Comparison of ENCODE assay signal across 32 cellular contexts in the genomic region with DNA sequence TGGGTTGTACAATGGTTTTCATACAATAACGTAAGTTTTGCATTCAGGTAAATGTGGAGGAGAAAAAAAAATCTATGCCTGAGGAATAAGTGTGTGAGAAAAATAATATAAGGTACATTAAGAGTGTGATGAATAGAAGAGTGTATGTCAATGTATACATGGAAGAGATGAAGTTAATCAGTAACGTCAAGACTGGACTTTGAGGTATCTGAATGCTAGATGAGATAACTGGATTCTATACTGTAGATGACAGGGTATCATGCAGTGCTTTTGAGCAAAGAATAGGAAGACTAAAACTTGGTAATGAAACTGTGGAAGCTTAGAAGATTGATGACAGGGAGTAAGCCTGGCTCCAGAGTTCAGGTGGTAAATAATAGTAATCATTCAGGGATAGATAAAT.
DNase-seq lines count a peak whose midpoint lies in the region; ATAC-seq, FAIRE-seq and TF ChIP-seq lines count a peak whose summit lies in the region.
"Had no signal": no experiment of that assay in that cellular context is flagged by ENCODE, and none has a peak within 500 bp of the region (broad histone marks: within the 10 kb centered on the region; RNA-seq: fewer than 3 reads in every experiment).

No MANE protein-coding gene starts in this region.

- in situ Hi-C loops in HepG2 (cut with HindIII; ENCODE audit: extremely low pct_ligation_motif_present, low pct_unique_long_range_greater_than_20kb) = no loop called here

- H3K4me1 ChIP-seq in HepG2 (ENCODE audit: insufficient read depth, low read length) = peaks cover 48% of the 10 kb centered on the region
- no peaks in the 10 kb centered on the region for H3K4me1 ChIP-seq in right lobe of liver
- no peaks in the 10 kb centered on the region for H3K4me1 ChIP-seq in small intestine (ENCODE audit: control insufficient read depth in 2 of 2, insufficient read depth in 1 of 2, low read depth in 1 of 2, low read length in 1 of 2)
- H3K4me1 ChIP-seq in MM.1S (ENCODE audit: low read length) = no peaks in the 10 kb centered on the region
- H3K4me1 ChIP-seq: A549; BE2C; BLaER1; BLaER1 treated with 17β-estradiol and CSF1 and Interleukin-3, amounts not matched to agents 10 nM and 100 nM had no signal

- H2AFZ ChIP-seq in HepG2 (ENCODE audit: low read length) (no peak overlapping the region), MM.1S (ENCODE audit: low read length) (no peak overlapping the region)

- H3K79me2 ChIP-seq in HepG2 (ENCODE audit: insufficient read depth, low read length) (no peaks in the 10 kb centered on the region), MM.1S (ENCODE audit: low read length) (no peaks in the 10 kb centered on the region)

- DNase-seq in DMS53 (lab: John Stamatoyannopoulos, UW) (peak; percentile 13), DMS53 treated with DMSO at 0.1 percent for 48 hours (lab: John Stamatoyannopoulos, UW; ENCODE audit: unreplicated experiment) (no peak), HepG2 (ENCODE audit: low spot score) (peak; percentile 57), right lobe of liver (no peak), small intestine (peak; percentile 48), MM.1S (no peak)
- DNase-seq: 8988T; ACHN; AML-193; BE2C; C1 segment of cervical spinal cord; Caco-2; Calu3; CD4-positive, alpha-beta memory T cell; CD4-positive, alpha-beta T cell; CD4-positive, CD25-positive, alpha-beta regulatory T cell; CD8-positive, alpha-beta memory T cell; CD8-positive, alpha-beta T cell; COR-L47; DMS 273 treated with DMSO at 0.1 percent for 48 hours; DMS153; DMS79; DMS79 treated with DMSO at 0.1 percent for 48 hours; DND-41; EL had no signal

- CTCF ChIA-PET in HepG2 (lab: Yijun Ruan, JAX; ENCODE audit: low intra/inter-chr PET ratio, low total read pairs) = no interaction called here

- FAIRE-seq in HepG2 (lab: Jason Lieb, UNC) (no peak), small intestine (lab: Jason Lieb, UNC) (no peak)
- FAIRE-seq: A204.1, A549, D721Med had no signal

- TF ChIP-seq POLR2A in HepG2 (IDR thresholded peaks at IDR 0.05; ENCODE audit: insufficient read depth in 1 of 2, low read depth in 2 of 2, low read length in 2 of 2) = no peak
- no peak for TF ChIP-seq POLR2A in right lobe of liver (IDR thresholded peaks at IDR 0.05)

- H3K4me3 ChIP-seq in HepG2 (replicated peaks in 1 of 3; ENCODE audit: insufficient read depth in 1 of 3, low read depth in 2 of 3, low read length in 3 of 3) (no peak overlapping the region; a peak in 1 of 6 replicates), right lobe of liver (no peak overlapping the region), small intestine (ENCODE audit: low read depth in 1 of 2, low read length in 2 of 2) (no peak overlapping the region), MM.1S (ENCODE audit: low read length) (no peak overlapping the region)
- H3K4me3 ChIP-seq: A549; BLaER1; BLaER1 treated with 17β-estradiol and CSF1 and Interleukin-3, amounts not matched to agents 10 nM and 100 nM had no signal

- POLR2A ChIA-PET in HepG2 (lab: Yijun Ruan, JAX) = no interaction called here

- no peak overlapping the region for H3K9ac ChIP-seq in HepG2 (ENCODE audit: insufficient read depth, low read depth, low read length)
- no peak overlapping the region for H3K9ac ChIP-seq in MM.1S (ENCODE audit: low read length)
- H3K9ac ChIP-seq: BLaER1; BLaER1 treated with 17β-estradiol and CSF1 and Interleukin-3, amounts not matched to agents 10 nM and 100 nM had no signal

- 17% methylated on average over 2 of the region's 2 CpGs for WGBS in HepG2 (ENCODE audit: low lambda C conversion rate)
- WGBS in right lobe of liver (ENCODE audit: insufficient coverage, low coverage, low lambda C conversion rate, missing lambda C conversion rate) = 74% methylated on average over 2 of the region's 2 CpGs
- WGBS in small intestine, 3 donors = 42 to 74% (median 56%) methylated on average over 2 of the region's 2 CpGs

- TF ChIP-seq CTCF in HepG2 (CRISPR knock-in tag; IDR thresholded peaks at IDR 0.05) (no peak), right lobe of liver (IDR thresholded peaks at IDR 0.05) (no peak), MM.1S (IDR thresholded peaks at IDR 0.05; ENCODE audit: low read length) (no peak)

- H3K27me3 ChIP-seq in HepG2 (ENCODE audit: control insufficient read depth in 1 of 2, insufficient read depth in 2 of 2, low read length in 2 of 2) (no peaks in the 10 kb centered on the region), right lobe of liver (no peaks in the 10 kb centered on the region), small intestine (ENCODE audit: control insufficient read depth in 2 of 2, insufficient read depth in 2 of 2, low read length in 2 of 2) (no peaks in the 10 kb centered on the region), MM.1S (replicated peaks; ENCODE audit: insufficient read depth, low read length) (no peaks in the 10 kb centered on the region)
- H3K27me3 ChIP-seq: BE2C; BLaER1; BLaER1 treated with 17β-estradiol and CSF1 and Interleukin-3, amounts not matched to agents 10 nM and 100 nM had no signal

- H4K20me1 ChIP-seq in HepG2 (ENCODE audit: insufficient read depth, low read length) (no peaks in the 10 kb centered on the region), MM.1S (ENCODE audit: insufficient read depth, low read length) (no peaks in the 10 kb centered on the region)
- H4K20me1 ChIP-seq: BLaER1; BLaER1 treated with 17β-estradiol and CSF1 and Interleukin-3, amounts not matched to agents 10 nM and 100 nM had no signal

- H3K9me3 ChIP-seq in HepG2 (ENCODE audit: low read length) (peaks cover 78% of the 10 kb centered on the region), right lobe of liver (no peaks in the 10 kb centered on the region), small intestine (ENCODE audit: control insufficient read depth, low read depth) (no peaks in the 10 kb centered on the region), MM.1S (replicated peaks; ENCODE audit: insufficient read depth, low read length) (no peaks in the 10 kb centered on the region)
- H3K9me3 ChIP-seq: BE2C had no signal

- no peaks in the 10 kb centered on the region for H3K9me2 ChIP-seq in MM.1S (replicated peaks; ENCODE audit: insufficient read depth, low read length)

- ATAC-seq in HepG2 (peak; percentile 99), right lobe of liver (no peak)
- ATAC-seq: A549; CD8-positive, alpha-beta T cell had no signal

- no peak for TF ChIP-seq RAD21 in HepG2 (CRISPR knock-in tag; IDR thresholded peaks at IDR 0.05)

- H3F3A ChIP-seq in MM.1S (ENCODE audit: insufficient read depth, low read length) = no peaks in the 10 kb centered on the region

- no peaks in the 10 kb centered on the region for H3K36me3 ChIP-seq in HepG2 (replicated peaks in 1 of 2; ENCODE audit: control insufficient read depth in 1 of 2, insufficient read depth in 2 of 2, low read length in 2 of 2)
- no peaks in the 10 kb centered on the region for H3K36me3 ChIP-seq in right lobe of liver
- no peaks in the 10 kb centered on the region for H3K36me3 ChIP-seq in small intestine (ENCODE audit: control insufficient read depth in 2 of 2, insufficient read depth in 2 of 2, low read length in 2 of 2)
- no peaks in the 10 kb centered on the region for H3K36me3 ChIP-seq in MM.1S (replicated peaks; ENCODE audit: insufficient read depth, low read length)
- H3K36me3 ChIP-seq: BE2C; BLaER1; BLaER1 treated with 17β-estradiol and CSF1 and Interleukin-3, amounts not matched to agents 10 nM and 100 nM had no signal

- no peak for TF ChIP-seq EP300 in HepG2 (IDR thresholded peaks at IDR 0.05; ENCODE audit: low read depth in 2 of 2, low read length in 2 of 2)
- no peak for TF ChIP-seq EP300 in HepG2 (CRISPR knock-in tag; IDR thresholded peaks at IDR 0.05; ENCODE audit: borderline replicate concordance)

- peak overlapping the region; percentile 47 for H3K27ac ChIP-seq in HepG2 (ENCODE audit: extremely low read length, insufficient read depth, low read length)
- no peak overlapping the region for H3K27ac ChIP-seq in right lobe of liver
- H3K27ac ChIP-seq in small intestine (ENCODE audit: low read depth in 1 of 2, low read length in 1 of 2) = no peak overlapping the region
- no peak overlapping the region for H3K27ac ChIP-seq in MM.1S (ENCODE audit: low read length)
- H3K27ac ChIP-seq: 22Rv1; A549; BLaER1; BLaER1 treated with 17β-estradiol and CSF1 and Interleukin-3, amounts not matched to agents 10 nM and 100 nM; C4-2B had no signal

- intact Hi-C loops in HepG2 (cut with micrococcal nuclease; ENCODE audit: unreplicated experiment) (no loop called here), right lobe of liver (cut with DNase I) (no loop called here)

- H3K4me2 ChIP-seq in HepG2 (ENCODE audit: low read depth, low read length) (peak overlapping the region; percentile 48), MM.1S (ENCODE audit: low read depth, low read length) (no peak overlapping the region)
- H3K4me2 ChIP-seq: A549; BLaER1; BLaER1 treated with 17β-estradiol and CSF1 and Interleukin-3, amounts not matched to agents 10 nM and 100 nM had no signal

- no TSS peak for BruUV-seq in HepG2 (replicated peaks; lab: Mats Ljungman, UMichigan)

TF ChIP-seq in HepG2, 621 proteins besides CTCF, POLR2A, EP300 and RAD21 (continues in another document):
- TF ChIP-seq SOX5 (CRISPR knock-in tag; IDR thresholded peaks at IDR 0.05; ENCODE audit: borderline replicate concordance) (peak; percentile 14; the same call in 1 of the 2 replicates), SUZ12 (IDR thresholded peaks at IDR 0.05; ENCODE audit: low read depth, low read length) (no peak), TCF12 (IDR thresholded peaks at IDR 0.05) (no peak), TCF12 (CRISPR knock-in tag; IDR thresholded peaks at IDR 0.05) (no peak), ZBTB20 (CRISPR knock-in tag; IDR thresholded peaks at IDR 0.05; ENCODE audit: borderline replicate concordance, low read depth) (peak; percentile 87; the same call in 1 of the 2 replicates), ARID3A (IDR thresholded peaks at IDR 0.05; ENCODE audit: low read depth, low read length) (peak; percentile 52; the same call in 1 of the 2 replicates)

Comparison
In these comparisons a context has a peak if more than half of its experiments do, and no peak if none do; other contexts are left out.
1. DNase-seq: peak in DMS53 (single experiment), HepG2 (single experiment) and small intestine (single experiment); none in DMS53 treated with DMSO at 0.1 percent for 48 hours (single experiment), right lobe of liver (0 of 3) and MM.1S (single experiment).